Comparison of ENCODE assay signal across 11 cellular contexts in the genomic region with DNA sequence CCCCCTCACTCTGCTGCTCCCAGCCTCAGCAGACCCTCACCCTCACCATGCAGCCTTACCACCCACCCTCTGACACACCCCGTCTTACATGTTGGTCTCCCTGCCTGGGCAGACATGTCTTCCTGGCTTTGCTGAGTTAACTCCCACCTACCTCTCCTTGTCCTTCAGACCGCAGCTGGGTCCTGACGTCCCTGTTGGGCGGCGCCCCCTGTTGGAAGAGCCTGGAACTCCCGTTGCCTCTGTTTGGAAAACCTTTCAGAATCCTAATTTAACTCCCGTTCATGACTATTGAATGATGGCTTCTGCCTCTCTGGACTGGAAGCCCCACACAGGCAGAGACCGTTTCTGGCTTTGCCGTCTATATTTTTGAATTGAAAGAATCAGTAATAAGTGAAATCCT.
A peak's percentile ranks its signal among the peaks of the same experiment; 100 is the strongest.
DNase-seq lines count a peak whose midpoint lies in the region; ATAC-seq and TF ChIP-seq lines count a peak whose summit lies in the region.
"Had no signal": no experiment of that assay in that cellular context is flagged by ENCODE, and none has a peak within 500 bp of the region (broad histone marks: within the 10 kb centered on the region; RNA-seq: fewer than 3 reads in every experiment).

No MANE protein-coding gene starts in this region.

- no peak for ATAC-seq in HG03196 (IDR thresholded peaks at IDR 0.05; ENCODE audit: unreplicated experiment)
- no peak for ATAC-seq in GM19351 (IDR thresholded peaks at IDR 0.05; ENCODE audit: unreplicated experiment)

- H3K27ac ChIP-seq in Karpas-422 (ENCODE audit: low read length), result no peak overlapping the region
- H3K27ac ChIP-seq: epithelial cell of prostate had no signal

- H2AFZ ChIP-seq in Karpas-422 (ENCODE audit: low read length), result no peak overlapping the region

- H3K27ac Mint-ChIP-seq in activated naive CD4-positive, alpha-beta T cell treated with anti-CD3 and anti-CD28 coated beads, Interleukin-2, amount 50 U/mL, for 24 hours, result peak overlapping the region; percentile 19
- H3K27ac Mint-ChIP-seq: T-helper 1 cell treated with Interleukin-12 subunit alpha and Interleukin-12 subunit beta and Interleukin-4 antibody, amounts not matched to agents 30 μg/mL and 1 μg/mL, for 36 hours had no signal

- no peaks in the 10 kb centered on the region for H3K36me3 Mint-ChIP-seq in activated naive CD4-positive, alpha-beta T cell treated with anti-CD3 and anti-CD28 coated beads, Interleukin-2, amount 50 U/mL, for 24 hours

- no peak for DNase-seq in activated naive CD4-positive, alpha-beta T cell treated with anti-CD3 and anti-CD28 coated beads, Interleukin-2, amount 50 U/mL, for 16 hours
- DNase-seq in Karpas-422 (peak; percentile 75), choroid plexus epithelial cell (ENCODE audit: low read depth) (no peak), retinal pigment epithelial cell (ENCODE audit: low read depth) (no peak), NCI-H1436 treated with DMSO at 0.1 percent for 48 hours (lab: John Stamatoyannopoulos, UW) (no peak)
- DNase-seq: NCI-H1105 had no signal

- H3K79me2 ChIP-seq in Karpas-422 (ENCODE audit: low read length), result no peaks in the 10 kb centered on the region

- no peaks in the 10 kb centered on the region for H3K4me1 Mint-ChIP-seq in activated naive CD4-positive, alpha-beta T cell treated with anti-CD3 and anti-CD28 coated beads, Interleukin-2, amount 50 U/mL, for 24 hours

- H3K27me3 ChIP-seq in Karpas-422 (ENCODE audit: low read length), result no peaks in the 10 kb centered on the region

- peaks cover 30% of the 10 kb centered on the region for H3K27me3 Mint-ChIP-seq in activated naive CD4-positive, alpha-beta T cell treated with anti-CD3 and anti-CD28 coated beads, Interleukin-2, amount 50 U/mL, for 24 hours

- H3K4me3 ChIP-seq in Karpas-422 (ENCODE audit: low read length), result no peak overlapping the region
- no peak overlapping the region for H3K4me3 ChIP-seq in choroid plexus epithelial cell (ENCODE audit: low read depth, low read length)
- no peak overlapping the region for H3K4me3 ChIP-seq in retinal pigment epithelial cell (ENCODE audit: low read length)

- H3K9me3 Mint-ChIP-seq in activated naive CD4-positive, alpha-beta T cell treated with anti-CD3 and anti-CD28 coated beads, Interleukin-2, amount 50 U/mL, for 24 hours, result peaks cover 4% of the 10 kb centered on the region
- H3K9me3 Mint-ChIP-seq: T-helper 1 cell treated with Interleukin-12 subunit alpha and Interleukin-12 subunit beta and Interleukin-4 antibody, amounts not matched to agents 30 μg/mL and 1 μg/mL, for 36 hours had no signal

- H3K4me3 Mint-ChIP-seq in activated naive CD4-positive, alpha-beta T cell treated with anti-CD3 and anti-CD28 coated beads, Interleukin-2, amount 50 U/mL, for 24 hours, result no peak overlapping the region
- H3K4me3 Mint-ChIP-seq: T-helper 1 cell treated with Interleukin-12 subunit alpha and Interleukin-12 subunit beta and Interleukin-4 antibody, amounts not matched to agents 30 μg/mL and 1 μg/mL, for 36 hours had no signal

- no peaks in the 10 kb centered on the region for H3K36me3 ChIP-seq in Karpas-422 (ENCODE audit: insufficient read depth, low read length)

- H3K9me2 ChIP-seq in Karpas-422 (replicated peaks; ENCODE audit: insufficient read depth, low read length), result no peaks in the 10 kb centered on the region

- H4K20me1 ChIP-seq in Karpas-422 (ENCODE audit: insufficient read depth, low read depth, low read length), result no peaks in the 10 kb centered on the region

- TF ChIP-seq CTCF in choroid plexus epithelial cell (conservative IDR thresholded peaks at IDR 0.05; ENCODE audit: low read depth, low read length), result peak; percentile 53
- TF ChIP-seq CTCF in retinal pigment epithelial cell (conservative IDR thresholded peaks at IDR 0.05; ENCODE audit: low read depth, low read length), result peak; percentile 42

- H3K9me3 ChIP-seq in Karpas-422 (ENCODE audit: low read length), result no peaks in the 10 kb centered on the region

- no peak overlapping the region for H3K9ac ChIP-seq in Karpas-422 (ENCODE audit: low read length)

- no peak overlapping the region for H3K4me2 ChIP-seq in Karpas-422 (ENCODE audit: low read depth, low read length, poor library complexity, severe bottlenecking)

- H3K4me1 ChIP-seq in Karpas-422 (ENCODE audit: low read length), result no peaks in the 10 kb centered on the region
